ENCODE assay signal across 8 cellular contexts in the genomic region with DNA sequence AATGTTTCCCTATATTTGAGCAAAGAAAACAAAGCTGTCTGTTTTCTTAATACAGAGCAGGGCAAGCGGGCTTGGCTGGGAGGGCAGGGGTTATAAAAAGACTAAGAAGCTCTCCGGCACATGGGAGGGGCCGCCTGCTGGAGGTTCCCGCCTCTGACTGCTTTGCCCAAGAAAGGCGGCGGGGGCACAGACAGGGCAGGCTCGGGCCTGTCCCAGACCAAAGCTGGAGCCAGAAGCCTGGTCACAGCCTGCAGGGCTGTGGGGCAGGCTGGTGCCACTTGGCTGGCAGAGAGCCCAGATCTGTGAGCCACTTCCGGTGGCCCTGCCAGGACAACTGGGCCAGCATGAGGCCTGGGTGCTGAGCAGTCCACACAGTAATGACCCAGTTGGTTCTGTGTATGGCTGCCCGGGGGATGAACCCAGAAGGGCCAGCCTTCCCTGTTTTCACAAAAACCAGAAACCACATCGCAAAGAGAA.
A peak's percentile ranks its signal among the peaks of the same experiment; 100 is the strongest.
DNase-seq lines count a peak whose midpoint lies in the region; ATAC-seq and TF ChIP-seq lines count a peak whose summit lies in the region.

No MANE protein-coding gene starts in this region.

- DNase-seq in DMS 273 (lab: John Stamatoyannopoulos, UW; ENCODE audit: unreplicated experiment) = peak; percentile 97
- peak; percentile 70 for DNase-seq in Panc1 (ENCODE audit: low read depth, low spot score)
- DNase-seq in colonic mucosa = peak; percentile 78
- peak; percentile 95 for DNase-seq in left lobe of liver (ENCODE audit: low spot score)
- DNase-seq in stimulated activated naive CD8-positive, alpha-beta T cell treated with anti-CD3 and anti-CD28 coated beads, Interleukin-15, amount 100 ng/mL, for 72 hours = peak in 1 of 2 donors; percentile 18
- DNase-seq in activated effector memory CD4-positive, alpha-beta T cell treated with anti-CD3 and anti-CD28 coated beads, Interleukin-2, amount 50 U/mL, for 16 hours = no peak

- H3K27ac ChIP-seq in Panc1 (ENCODE audit: low read length) (peak overlapping the region; percentile 90), colonic mucosa (peak overlapping the region; percentile 69)

- H3K4me3 ChIP-seq in Panc1 (ENCODE audit: low read depth in 2 of 2, low read length in 2 of 2) = no peak overlapping the region
- no peak overlapping the region for H3K4me3 ChIP-seq in colonic mucosa

- H3K4me1 Mint-ChIP-seq in stimulated activated naive CD8-positive, alpha-beta T cell treated with anti-CD3 and anti-CD28 coated beads, Interleukin-15, amount 100 ng/mL, for 72 hours = peaks cover 33% of the 10 kb centered on the region

- H3K27me3 ChIP-seq in Panc1 (ENCODE audit: control insufficient read depth, insufficient read depth, low read length) (no peaks in the 10 kb centered on the region), colonic mucosa (no peaks in the 10 kb centered on the region)

- peak; percentile 89 for ATAC-seq in Panc1
- ATAC-seq in left lobe of liver = peak; percentile 89
- ATAC-seq in stimulated activated naive CD8-positive, alpha-beta T cell treated with anti-CD3 and anti-CD28 coated beads, Interleukin-15, amount 100 ng/mL, for 72 hours = peak; percentile 47
- no peak for ATAC-seq in GM21619 (IDR thresholded peaks at IDR 0.05; ENCODE audit: unreplicated experiment)

- no TSS peak for BruUV-seq in Panc1 (replicated peaks; lab: Mats Ljungman, UMichigan)

- no peaks in the 10 kb centered on the region for H3K27me3 Mint-ChIP-seq in stimulated activated naive CD8-positive, alpha-beta T cell treated with anti-CD3 and anti-CD28 coated beads, Interleukin-15, amount 100 ng/mL, for 72 hours

- TF ChIP-seq CTCF in Panc1 (IDR thresholded peaks at IDR 0.05) = no peak
- no peak for TF ChIP-seq CTCF in colonic mucosa (IDR thresholded peaks at IDR 0.05)

- TF ChIP-seq RAD21 in Ishikawa (IDR thresholded peaks at IDR 0.05; ENCODE audit: low read depth) = no peak

- peak; percentile 37; the same call in 1 of the 2 replicates for TF ChIP-seq EP300 in Ishikawa (IDR thresholded peaks at IDR 0.05; ENCODE audit: borderline replicate concordance)

- intact Hi-C loops in Panc1 (cut with micrococcal nuclease; ENCODE audit: unreplicated experiment) = no loop called here
- intact Hi-C loops in colonic mucosa (cut with DNase I) = no loop called here

- H3K36me3 ChIP-seq in Panc1 (ENCODE audit: control insufficient read depth, insufficient read depth, low read length) = no peaks in the 10 kb centered on the region
- no peaks in the 10 kb centered on the region for H3K36me3 ChIP-seq in colonic mucosa

- in situ Hi-C loops in Panc1 (cut with HindIII; ENCODE audit: low pct_unique_long_range_greater_than_20kb, low sequenced_read_pairs) = no loop called here

- peaks cover 44% of the 10 kb centered on the region for H3K4me1 ChIP-seq in Panc1 (ENCODE audit: control insufficient read depth, insufficient read depth, low read length)
- H3K4me1 ChIP-seq in colonic mucosa = peaks cover 6% of the 10 kb centered on the region

- H3K9ac ChIP-seq in colonic mucosa (ENCODE audit: low read depth in 2 of 2, low read length in 2 of 2) = peak overlapping the region; percentile 44 to 58

- peak overlapping the region in 1 of 2 donors; percentile 57 for H3K4me3 Mint-ChIP-seq in stimulated activated naive CD8-positive, alpha-beta T cell treated with anti-CD3 and anti-CD28 coated beads, Interleukin-15, amount 100 ng/mL, for 72 hours

- POLR2A ChIA-PET in Panc1 (lab: Charles Lee) = no interaction called here

- H3K27ac Mint-ChIP-seq in stimulated activated naive CD8-positive, alpha-beta T cell treated with anti-CD3 and anti-CD28 coated beads, Interleukin-15, amount 100 ng/mL, for 72 hours = peak overlapping the region; percentile 53 to 94

- CTCF ChIA-PET in Panc1 (lab: Charles Lee) = interaction anchor here (1.1 kb wide), 1 partner anchor 35 kb away, joined by 3 read pairs; no protein-coding TSS in a partner anchor

- no peaks in the 10 kb centered on the region for H3K9me3 ChIP-seq in Panc1 (ENCODE audit: control insufficient read depth, insufficient read depth, low read depth, low read length)
- no peaks in the 10 kb centered on the region for H3K9me3 ChIP-seq in colonic mucosa

- H3K9me3 Mint-ChIP-seq in stimulated activated naive CD8-positive, alpha-beta T cell treated with anti-CD3 and anti-CD28 coated beads, Interleukin-15, amount 100 ng/mL, for 72 hours = no peaks in the 10 kb centered on the region

TF ChIP-seq in Ishikawa, 13 proteins besides CTCF, POLR2A, EP300 and RAD21:
- TF ChIP-seq, protein P1, sequence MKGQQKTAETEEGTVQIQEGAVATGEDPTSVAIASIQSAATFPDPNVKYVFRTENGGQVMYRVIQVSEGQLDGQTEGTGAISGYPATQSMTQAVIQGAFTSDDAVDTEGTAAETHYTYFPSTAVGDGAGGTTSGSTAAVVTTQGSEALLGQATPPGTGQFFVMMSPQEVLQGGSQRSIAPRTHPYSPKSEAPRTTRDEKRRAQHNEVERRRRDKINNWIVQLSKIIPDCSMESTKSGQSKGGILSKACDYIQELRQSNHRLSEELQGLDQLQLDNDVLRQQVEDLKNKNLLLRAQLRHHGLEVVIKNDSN (IDR thresholded peaks at IDR 0.05) = peak; percentile 5; the same call in 1 of the 2 replicates
- TF ChIP-seq TAF1 (IDR thresholded peaks at IDR 0.05; ENCODE audit: low read depth) (no peak), YY1 (IDR thresholded peaks at IDR 0.05; ENCODE audit: low read depth) (no peak), NFIC (IDR thresholded peaks at IDR 0.05) (peak; percentile 87), TEAD4 (IDR thresholded peaks at IDR 0.05) (no peak), EGR1 (IDR thresholded peaks at IDR 0.05) (no peak), FOXM1 (IDR thresholded peaks at IDR 0.05; ENCODE audit: borderline replicate concordance, low read depth) (no peak), TCF12 (IDR thresholded peaks at IDR 0.05; ENCODE audit: low read depth) (peak; percentile 44)
